ENCODE assay signal across 8 cellular contexts in genomic region chr15:22979069-22979698, GRCh38. TPM values are rescaled to one million over a fixed set of nuclear protein-coding genes. Genes with fewer than 3 reads are reported as not detected.
DNase-seq lines count a peak whose midpoint lies in the region; ATAC-seq, FAIRE-seq and TF ChIP-seq lines count a peak whose summit lies in the region.

No MANE protein-coding gene starts in this region.

- H3K27me3 ChIP-seq in GM12878 (replicated peaks in 1 of 2; ENCODE audit: control insufficient read depth in 2 of 2, insufficient read depth in 2 of 2, low read length in 1 of 2): no peaks in the 10 kb centered on the region
- H3K27me3 ChIP-seq in iPS-15b (ENCODE audit: control insufficient read depth, insufficient read depth, low read length): peaks cover 22% of the 10 kb centered on the region
- H3K27me3 ChIP-seq in gastrocnemius medialis: no peaks in the 10 kb centered on the region

- RAD21 ChIA-PET in GM12878 (lab: Charles Lee; ENCODE audit: unreplicated experiment): no interaction called here

- TF ChIP-seq EP300 in GM12878 (IDR thresholded peaks at IDR 0.05; ENCODE audit: borderline replicate concordance in 1 of 2, control insufficient read depth in 1 of 2, low read depth in 2 of 2, low read length in 2 of 2): no peak

- no peak for TF ChIP-seq POLR2A in GM12878 (IDR thresholded peaks at IDR 0.05; ENCODE audit: low read depth, low read length)
- no peak for TF ChIP-seq POLR2A in gastrocnemius medialis (IDR thresholded peaks at IDR 0.05)

- no peak for TF ChIP-seq RAD21 in GM12878 (IDR thresholded peaks at IDR 0.05; ENCODE audit: insufficient read depth, low read depth, low read length)

- no peak for TF ChIP-seq CTCF in AG10803 (conservative IDR thresholded peaks at IDR 0.05; ENCODE audit: low read length)
- TF ChIP-seq CTCF in GM12878 (IDR thresholded peaks at IDR 0.05 in 2 of 3, conservative IDR thresholded peaks at IDR 0.05 in 1 of 3; ENCODE audit: control insufficient read depth in 2 of 3, extremely low read depth in 1 of 3, insufficient read depth in 1 of 3, low read depth in 3 of 3, low read length in 3 of 3): no peak
- TF ChIP-seq CTCF in gastrocnemius medialis (IDR thresholded peaks at IDR 0.05 in 4 of 5, conservative IDR thresholded peaks at IDR 0.05 in 1 of 5): peak in 1 of 5 experiments; percentile 15

- H3K9me3 ChIP-seq in GM12878 (replicated peaks; ENCODE audit: control insufficient read depth, insufficient read depth, low read length) (no peaks in the 10 kb centered on the region), iPS-15b (ENCODE audit: control insufficient read depth, insufficient read depth, low read length) (no peaks in the 10 kb centered on the region), gastrocnemius medialis (no peaks in the 10 kb centered on the region)

- peak overlapping the region; percentile 68 for H2AFZ ChIP-seq in GM12878 (ENCODE audit: control insufficient read depth, low read depth, low read length)

- H3K27ac ChIP-seq in GM12878 (ENCODE audit: control insufficient read depth, insufficient read depth) (no peak overlapping the region), gastrocnemius medialis (peak overlapping the region in 3 of 4 donors; percentile 69 to 78 (median 74))

- POLR2A ChIA-PET in GM12878 (lab: Charles Lee): interaction anchor here (0.9 kb wide), 1 partner anchor 139 kb away, joined by 4 read pairs; no protein-coding TSS in a partner anchor

- H3K36me3 ChIP-seq in GM12878 (ENCODE audit: control insufficient read depth in 2 of 2, insufficient read depth in 2 of 2, low read length in 1 of 2) (no peaks in the 10 kb centered on the region), iPS-15b (ENCODE audit: control insufficient read depth, insufficient read depth, low read length) (no peaks in the 10 kb centered on the region), gastrocnemius medialis (no peaks in the 10 kb centered on the region)

- peaks cover 3% of the 10 kb centered on the region for H4K20me1 ChIP-seq in GM12878 (ENCODE audit: control insufficient read depth, insufficient read depth)

- peak overlapping the region; percentile 90 for H3K4me2 ChIP-seq in GM12878 (ENCODE audit: control insufficient read depth, insufficient read depth)

- peak; percentile 51 for DNase-seq in AG10803 (ENCODE audit: low read depth)
- DNase-seq in RPMI7951 (ENCODE audit: low read depth): peak; percentile 61
- DNase-seq in GM12878 (ENCODE audit: low read depth, low spot score): no peak
- DNase-seq in gastrocnemius medialis: peak in 1 of 2 donors; percentile 20
- DNase-seq in globus pallidus (ENCODE audit: low spot score): no peak

- no peak for FAIRE-seq in GM12878 (lab: Jason Lieb, UNC)

- peaks cover 21% of the 10 kb centered on the region for H3K79me2 ChIP-seq in GM12878 (ENCODE audit: control insufficient read depth, insufficient read depth, low read length)

- H3K9ac ChIP-seq in GM12878 (ENCODE audit: control insufficient read depth, insufficient read depth, low read length): peak overlapping the region; percentile 68
- H3K9ac ChIP-seq in iPS-15b (ENCODE audit: low read depth, low read length): no peak overlapping the region

- intact Hi-C loops in GM12878 (cut with micrococcal nuclease; ENCODE audit: unreplicated experiment): loop anchor here (5.0 to 10.0 kb wide), 2 partner anchors 42 to 124 kb away; no protein-coding TSS in a partner anchor
- intact Hi-C loops in gastrocnemius medialis (cut with DNase I; ENCODE audit: low total_unique reads): no loop called here

- H3K4me1 ChIP-seq in GM12878 (ENCODE audit: control insufficient read depth, insufficient read depth, low read length) (peaks cover 8% of the 10 kb centered on the region), iPS-15b (ENCODE audit: control insufficient read depth, insufficient read depth, low read length) (peaks cover 2% of the 10 kb centered on the region), gastrocnemius medialis (peaks cover 5 to 13% of the 10 kb centered on the region in 2 donors)

- CTCF ChIA-PET in GM12878 (lab: Yijun Ruan, JAX): no interaction called here

- ATAC-seq in GM18907 (IDR thresholded peaks at IDR 0.05; ENCODE audit: unreplicated experiment) (peak; percentile 70), HG03159 (IDR thresholded peaks at IDR 0.05; ENCODE audit: unreplicated experiment) (peak; percentile 75), GM12878 (peak; percentile 83), gastrocnemius medialis (peak; percentile 43 to 48)

- H3K4me3 ChIP-seq in AG10803 (ENCODE audit: low read length): peak overlapping the region; percentile 93
- peak overlapping the region; percentile 98 for H3K4me3 ChIP-seq in GM12878
- peak overlapping the region; percentile 68 for H3K4me3 ChIP-seq in iPS-15b (ENCODE audit: low read depth, low read length)
- peak overlapping the region; percentile 72 to 97 (median 88) for H3K4me3 ChIP-seq in gastrocnemius medialis

- in situ Hi-C loops in GM12878 (cut with MboI) (no loop called here), gastrocnemius medialis (cut with MboI; ENCODE audit: low sequenced_read_pairs in 4 of 4) (no loop called here)

- SMC1A ChIA-PET in GM12878 (lab: Charles Lee; ENCODE audit: uncharacterized antibody, unreplicated experiment): no interaction called here

- 1% methylated on average over 54 of the region's 54 CpGs for WGBS in GM12878 (ENCODE audit: insufficient coverage, insufficient replicate concordance, low lambda C conversion rate, missing lambda C conversion rate)

- BruUV-seq in GM12878 (replicated peaks; lab: Mats Ljungman, UMichigan): TSS peak; percentile 67

TF ChIP-seq in GM12878, 131 proteins besides CTCF, POLR2A, EP300 and RAD21 (continues in another document):
- TF ChIP-seq DPF2 (IDR thresholded peaks at IDR 0.05) (0 out of 2 replicates have a peak, but pooled peaks have one; percentile 16), CBX5 (IDR thresholded peaks at IDR 0.05; ENCODE audit: low read depth) (no peak), ATF3 (IDR thresholded peaks at IDR 0.05; ENCODE audit: borderline replicate concordance, extremely low read depth, low read depth, low read length) (no peak), PAX8 (IDR thresholded peaks at IDR 0.05) (no peak), JUND (IDR thresholded peaks at IDR 0.05; ENCODE audit: low read depth, low read length) (no peak), KAT2A (conservative IDR thresholded peaks at IDR 0.05; ENCODE audit: control insufficient read depth, low read depth, low read length) (no peak), NKRF (conservative IDR thresholded peaks at IDR 0.05) (0 out of 2 replicates have a peak, but pooled peaks have one; percentile 36), KDM1A (IDR thresholded peaks at IDR 0.05; ENCODE audit: borderline replicate concordance) (no peak), MYB (IDR thresholded peaks at IDR 0.05; ENCODE audit: borderline replicate concordance, low read depth, low read length) (no peak), USF2 (IDR thresholded peaks at IDR 0.05; ENCODE audit: borderline replicate concordance, low read depth, low read length) (no peak)

RNA-seq across cellular contexts. Expression of gene CYFIP1, which starts 1.0 kb away (rescaled TPM):
- 89.6 and 91.8 TPM in 2 replicates for total RNA-seq in RPMI7951 (2014; rRNA removed; shearing (Covaris generic))
- total RNA-seq in GM12878 (2013; cell fraction: nucleolus; rRNA removed): 122 and 123 TPM in 2 replicates
- total RNA-seq in GM12878 (2014; rRNA removed): 34.4 and 36.4 TPM in 2 replicates
- 22.0 and 25.7 TPM in 2 replicates for total RNA-seq in GM12878 (2014; rRNA removed; fragmentation: Illumina TruSeq; extraction: Trizol)
- total RNA-seq in GM12878 (2021): 43.7 and 51.3 TPM in 2 replicates
- polyA plus RNA-seq in GM12878 (2011; ENCODE audit: low read depth): 16.4 TPM
- 38.8 and 46.2 TPM in 2 replicates for polyA plus RNA-seq in GM12878 (2011; rRNA removed)
- 48.3 and 55.8 TPM in 2 replicates for polyA plus RNA-seq in GM12878 (2011; cell fraction: cytosol; rRNA removed)
- polyA plus RNA-seq in GM12878 (2011; cell fraction: nucleus; rRNA removed): 64.5 and 71.0 TPM in 2 replicates
- polyA plus RNA-seq in GM12878 (2012): 21.1 and 29.0 TPM in 2 replicates
- 16.9 and 22.7 TPM in 2 replicates for polyA plus RNA-seq in GM12878 (2014; fragmentation: Illumina TruSeq; extraction: Trizol)
- 1 to 10 TPM; 3.5 to 5.7 TPM for polyA plus RNA-seq in GM12878 (2014; fragmentation: Nextera tagmentation; extraction: Ambion mirVana)
- 25.6 and 25.9 TPM in 2 replicates for polyA plus RNA-seq in GM12878 (2014; rRNA removed)
- 10 to 100 TPM; 30.7 to 33.4 TPM for polyA plus RNA-seq in GM12878 (2016; fragmentation: Nextera tagmentation; extraction: Ambion mirVana)
- 78.5 and 79.4 TPM in 2 replicates for polyA minus RNA-seq in GM12878 (2011; rRNA and poly(A)+ RNA removed)
- 14.1 and 19.8 TPM in 2 replicates for polyA minus RNA-seq in GM12878 (2011; cell fraction: cytosol; rRNA and poly(A)+ RNA removed)
- 22.1 and 35.2 TPM in 2 replicates for polyA minus RNA-seq in GM12878 (2011; cell fraction: nucleus; rRNA and poly(A)+ RNA removed)
- total RNA-seq in gastrocnemius medialis: 10 to 100 TPM; 31.1 to 52.6 (median 37.4) TPM

Comparison
In these comparisons a context has a peak if more than half of its experiments do, and no peak if none do; other contexts are left out.
1. DNase-seq: peak in AG10803 (single experiment) and RPMI7951 (single experiment); none in GM12878 (single experiment) and globus pallidus (single experiment).
2. Peak in every context shown above with its lines, with median percentiles within 50 percentile points of each other: H3K4me3 ChIP-seq and ATAC-seq.